Comparison of ENCODE assay signal across 19 cellular contexts in genomic region chrX:97126020-97126419, GRCh38.
A peak's percentile ranks its signal among the peaks of the same experiment; 100 is the strongest.
DNase-seq lines count a peak whose midpoint lies in the region; ATAC-seq and TF ChIP-seq lines count a peak whose summit lies in the region.
"Had no signal": no experiment of that assay in that cellular context is flagged by ENCODE, and none has a peak within 500 bp of the region (broad histone marks: within the 10 kb centered on the region; RNA-seq: fewer than 3 reads in every experiment).

No MANE protein-coding gene starts in this region.

- H3K9ac ChIP-seq in GM23248 (no peak overlapping the region), adipocyte (ENCODE audit: low read length) (no peak overlapping the region), fibroblast of lung (ENCODE audit: insufficient read depth, low read length) (no peak overlapping the region)

- H3K4me3 ChIP-seq in GM23248 (peak overlapping the region; percentile 40), adipocyte (ENCODE audit: low read length) (no peak overlapping the region), fibroblast of lung (replicated peaks in 1 of 4; ENCODE audit: control extremely low read depth in 1 of 4, insufficient read depth in 1 of 4, low read depth in 3 of 4, low read length in 4 of 4) (no peak overlapping the region), retinal pigment epithelial cell (ENCODE audit: low read length) (no peak overlapping the region), tibial artery (no peak overlapping the region)
- H3K4me3 ChIP-seq: body of pancreas, hepatocyte, thoracic aorta had no signal

- peak; percentile 62 for DNase-seq in GM23248
- DNase-seq in adipocyte (ENCODE audit: low read depth), result peak; percentile 38
- DNase-seq in fibroblast of lung (ENCODE audit: low read depth in 2 of 2), result peak; percentile 42 to 43
- DNase-seq in retinal pigment epithelial cell (ENCODE audit: low read depth), result peak; percentile 65
- DNase-seq in tibial artery, result no peak
- DNase-seq: body of pancreas; C1 segment of cervical spinal cord; islet precursor cell; MM.1S; naive thymus-derived CD8-positive, alpha-beta T cell; NCI-H1930; NCI-H446 treated with DMSO at 0.1 percent for 48 hours; stimulated activated CD4-positive, alpha-beta T cell treated with anti-CD3 and anti-CD28 coated beads, Interleukin-12 subunit alpha, Interleukin-12 subunit beta, amount 100 ng/mL, for 4 hours had no signal

- no peaks in the 10 kb centered on the region for H3K27me3 ChIP-seq in GM23248 (replicated peaks; ENCODE audit: insufficient read depth)
- H3K27me3 ChIP-seq in adipocyte (replicated peaks; ENCODE audit: control insufficient read depth, insufficient read depth, low read length), result peaks cover 2% of the 10 kb centered on the region
- H3K27me3 ChIP-seq in fibroblast of lung (ENCODE audit: control insufficient read depth, insufficient read depth, low read length), result no peaks in the 10 kb centered on the region
- H3K27me3 ChIP-seq in tibial artery, result no peaks in the 10 kb centered on the region
- H3K27me3 ChIP-seq: body of pancreas, hepatocyte had no signal

- H3K4me1 ChIP-seq in GM23248 (ENCODE audit: insufficient read depth) (peaks cover 8% of the 10 kb centered on the region; the same call in 1 of the 2 replicates), adipocyte (ENCODE audit: control insufficient read depth, insufficient read depth, low read length) (peaks cover 7% of the 10 kb centered on the region), fibroblast of lung (ENCODE audit: control insufficient read depth, extremely low read depth, insufficient read depth, low read length) (no peaks in the 10 kb centered on the region), tibial artery (no peaks in the 10 kb centered on the region)
- H3K4me1 ChIP-seq: body of pancreas had no signal

- no peaks in the 10 kb centered on the region for H3K9me3 ChIP-seq in GM23248 (ENCODE audit: low read depth)
- no peaks in the 10 kb centered on the region for H3K9me3 ChIP-seq in adipocyte (ENCODE audit: control insufficient read depth, low read length)
- H3K9me3 ChIP-seq in fibroblast of lung (ENCODE audit: control insufficient read depth, insufficient read depth, low read depth, low read length), result no peaks in the 10 kb centered on the region
- no peaks in the 10 kb centered on the region for H3K9me3 ChIP-seq in tibial artery
- H3K9me3 ChIP-seq: body of pancreas, thoracic aorta had no signal

- no peak overlapping the region for H3K27ac ChIP-seq in GM23248
- no peak overlapping the region for H3K27ac ChIP-seq in fibroblast of lung (ENCODE audit: insufficient read depth, low read length)
- H3K27ac ChIP-seq in tibial artery, result no peak overlapping the region
- H3K27ac ChIP-seq: body of pancreas, hepatocyte, thoracic aorta, VCaP had no signal

- H3F3A ChIP-seq in GM23248 (ENCODE audit: insufficient read depth), result peaks cover 5% of the 10 kb centered on the region

- H2AFZ ChIP-seq in GM23248 (no peak overlapping the region; the same call in 1 of the 2 replicates), fibroblast of lung (ENCODE audit: low read length) (no peak overlapping the region)
- H2AFZ ChIP-seq: hepatocyte had no signal

- TF ChIP-seq CTCF in fibroblast of lung (conservative IDR thresholded peaks at IDR 0.05 in 1 of 2, IDR thresholded peaks at IDR 0.05 in 1 of 2; ENCODE audit: low read depth in 1 of 2, low read length in 2 of 2) (no peak), retinal pigment epithelial cell (conservative IDR thresholded peaks at IDR 0.05; ENCODE audit: low read depth, low read length) (no peak), tibial artery (IDR thresholded peaks at IDR 0.05) (no peak)

- H3K4me2 ChIP-seq in GM23248 (ENCODE audit: unreplicated experiment) (peak overlapping the region; percentile 10), fibroblast of lung (ENCODE audit: extremely low read depth, insufficient read depth, low read length) (no peak overlapping the region)
- H3K4me2 ChIP-seq: hepatocyte had no signal

- H3K9me2 ChIP-seq in GM23248 (ENCODE audit: insufficient read depth), result no peaks in the 10 kb centered on the region

- H4K20me1 ChIP-seq in GM23248 (ENCODE audit: insufficient read depth), result no peaks in the 10 kb centered on the region
- no peaks in the 10 kb centered on the region for H4K20me1 ChIP-seq in fibroblast of lung (ENCODE audit: control insufficient read depth, extremely low read depth, insufficient read depth, low read length)

- H3K79me2 ChIP-seq in GM23248 (ENCODE audit: insufficient read depth), result no peaks in the 10 kb centered on the region
- H3K79me2 ChIP-seq in fibroblast of lung (ENCODE audit: control insufficient read depth, insufficient read depth, low read length), result no peaks in the 10 kb centered on the region
- H3K79me2 ChIP-seq: hepatocyte had no signal

- intact Hi-C loops in tibial artery (cut with DNase I; ENCODE audit: low total_unique reads), result no loop called here

- in situ Hi-C loops in GM23248 (cut with MboI), result no loop called here

- H3K36me3 ChIP-seq in GM23248 (ENCODE audit: low read depth), result no peaks in the 10 kb centered on the region
- no peaks in the 10 kb centered on the region for H3K36me3 ChIP-seq in adipocyte (ENCODE audit: control insufficient read depth, insufficient read depth, low read length, severe bottlenecking)
- H3K36me3 ChIP-seq in fibroblast of lung (ENCODE audit: control insufficient read depth, insufficient read depth, low read length), result no peaks in the 10 kb centered on the region
- no peaks in the 10 kb centered on the region for H3K36me3 ChIP-seq in tibial artery
- H3K36me3 ChIP-seq: thoracic aorta had no signal

- WGBS in GM23248 (ENCODE audit: low coverage in 1 of 2, low lambda C conversion rate in 2 of 2, missing lambda C conversion rate in 2 of 2), 2 experiments, result 22 to 26% methylated on average over 3 of the region's 3 CpGs

- no peak for ATAC-seq in HG02623 (IDR thresholded peaks at IDR 0.05; ENCODE audit: unreplicated experiment)
- no peak for ATAC-seq in GM18907 (IDR thresholded peaks at IDR 0.05; ENCODE audit: unreplicated experiment)
- no peak for ATAC-seq in GM18861 (IDR thresholded peaks at IDR 0.05; ENCODE audit: unreplicated experiment)
- ATAC-seq: body of pancreas; naive thymus-derived CD8-positive, alpha-beta T cell had no signal

Comparison
In these comparisons a context has a peak if more than half of its experiments do, and no peak if none do; other contexts are left out.
1. DNase-seq: peak in GM23248 (single experiment), adipocyte (single experiment), fibroblast of lung (2 of 2) and retinal pigment epithelial cell (single experiment); none in tibial artery (0 of 2).